22 cellular contexts compared by ENCODE assay signal in the genomic region with DNA sequence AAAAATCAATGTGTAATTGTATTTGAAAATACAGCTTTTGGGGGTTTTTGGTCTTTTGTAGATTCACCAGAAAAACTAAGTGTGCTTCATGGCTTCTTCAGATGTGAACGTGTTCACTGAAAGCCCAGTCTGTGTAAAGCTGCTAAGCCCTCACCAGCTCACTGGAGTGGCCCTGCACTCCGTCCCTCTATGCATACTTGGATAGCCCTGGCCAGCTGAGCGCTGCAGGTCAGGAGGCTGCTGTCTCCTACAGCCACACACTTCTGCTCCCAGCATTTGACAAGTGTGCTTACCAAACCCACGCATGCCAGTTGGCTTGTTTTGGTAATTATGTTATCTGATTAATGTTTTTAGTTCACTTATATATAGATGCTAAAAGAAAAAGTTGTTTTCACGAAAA.
"Had no signal": no experiment of that assay in that cellular context is flagged by ENCODE, and none has a peak within 500 bp of the region (broad histone marks: within the 10 kb centered on the region; RNA-seq: fewer than 3 reads in every experiment).

No MANE protein-coding gene starts in this region.

- H3K9me3 Mint-ChIP-seq: immature natural killer cell; naive thymus-derived CD8-positive, alpha-beta T cell; neural crest cell; stimulated activated effector memory CD8-positive, alpha-beta T cell treated with anti-CD3 and anti-CD28 coated beads, Interleukin-12 subunit alpha, Interleukin-12 subunit beta, amount 100 ng/mL, for 72 hours had no signal

- H3K27me3 Mint-ChIP-seq: naive thymus-derived CD8-positive, alpha-beta T cell had no signal

- H3K36me3 Mint-ChIP-seq: stimulated activated effector memory CD8-positive, alpha-beta T cell treated with anti-CD3 and anti-CD28 coated beads, Interleukin-12 subunit alpha, Interleukin-12 subunit beta, amount 100 ng/mL, for 72 hours had no signal

- H3K27me3 ChIP-seq: heart right ventricle, ovary, right atrium auricular region, tibial nerve, upper lobe of right lung, vagina had no signal

- H3K27ac Mint-ChIP-seq: immature natural killer cell; naive thymus-derived CD8-positive, alpha-beta T cell; stimulated activated effector memory CD8-positive, alpha-beta T cell treated with anti-CD3 and anti-CD28 coated beads, Interleukin-12 subunit alpha, Interleukin-12 subunit beta, amount 100 ng/mL, for 72 hours had no signal

- H3K36me3 ChIP-seq: ovary, right atrium auricular region, tibial nerve, upper lobe of right lung, vagina had no signal

- H3K4me3 ChIP-seq: heart right ventricle, mucosa of descending colon, ovary, right atrium auricular region, smooth muscle cell, tibial nerve, upper lobe of right lung, vagina had no signal

- H3K9me3 ChIP-seq: mucosa of descending colon, ovary, right atrium auricular region, tibial nerve, upper lobe of right lung, vagina had no signal

- H3K27ac ChIP-seq: heart right ventricle, ovary, right atrium auricular region, tibial nerve, upper lobe of right lung, vagina had no signal

- H3K4me2 ChIP-seq: smooth muscle cell had no signal

- H3K4me3 Mint-ChIP-seq: immature natural killer cell; naive thymus-derived CD8-positive, alpha-beta T cell; neural crest cell; stimulated activated effector memory CD8-positive, alpha-beta T cell treated with anti-CD3 and anti-CD28 coated beads, Interleukin-12 subunit alpha, Interleukin-12 subunit beta, amount 100 ng/mL, for 72 hours had no signal

- DNase-seq: cortex of kidney; effector memory CD4-positive, alpha-beta T cell; heart right ventricle; hypothalamus; immature natural killer cell; kidney; left cardiac atrium; mammary epithelial cell; mucosa of descending colon; naive thymus-derived CD8-positive, alpha-beta T cell; nucleus accumbens; ovary; stimulated activated CD4-positive, alpha-beta T cell treated with anti-CD3 and anti-CD28 coated beads, Interleukin-2, amount 100 ng/mL, for 48 hours; stimulated activated CD8-positive, alpha-beta memory T cell treated with anti-CD3 and anti-CD28 coated beads, Interleukin-4, amount 100 ng/mL, for 48 hours; stimulated activated naive CD8-positive, alpha-beta T cell treated with anti-CD3 and anti-CD28 coated beads, Interleukin-15, Interleukin-2, amounts not matched to agents 100 U/mL and 50 U/mL, for 24 hours; upper lobe of right lung had no signal
